ENCODE assay signal across 1 cellular context in the genomic region with DNA sequence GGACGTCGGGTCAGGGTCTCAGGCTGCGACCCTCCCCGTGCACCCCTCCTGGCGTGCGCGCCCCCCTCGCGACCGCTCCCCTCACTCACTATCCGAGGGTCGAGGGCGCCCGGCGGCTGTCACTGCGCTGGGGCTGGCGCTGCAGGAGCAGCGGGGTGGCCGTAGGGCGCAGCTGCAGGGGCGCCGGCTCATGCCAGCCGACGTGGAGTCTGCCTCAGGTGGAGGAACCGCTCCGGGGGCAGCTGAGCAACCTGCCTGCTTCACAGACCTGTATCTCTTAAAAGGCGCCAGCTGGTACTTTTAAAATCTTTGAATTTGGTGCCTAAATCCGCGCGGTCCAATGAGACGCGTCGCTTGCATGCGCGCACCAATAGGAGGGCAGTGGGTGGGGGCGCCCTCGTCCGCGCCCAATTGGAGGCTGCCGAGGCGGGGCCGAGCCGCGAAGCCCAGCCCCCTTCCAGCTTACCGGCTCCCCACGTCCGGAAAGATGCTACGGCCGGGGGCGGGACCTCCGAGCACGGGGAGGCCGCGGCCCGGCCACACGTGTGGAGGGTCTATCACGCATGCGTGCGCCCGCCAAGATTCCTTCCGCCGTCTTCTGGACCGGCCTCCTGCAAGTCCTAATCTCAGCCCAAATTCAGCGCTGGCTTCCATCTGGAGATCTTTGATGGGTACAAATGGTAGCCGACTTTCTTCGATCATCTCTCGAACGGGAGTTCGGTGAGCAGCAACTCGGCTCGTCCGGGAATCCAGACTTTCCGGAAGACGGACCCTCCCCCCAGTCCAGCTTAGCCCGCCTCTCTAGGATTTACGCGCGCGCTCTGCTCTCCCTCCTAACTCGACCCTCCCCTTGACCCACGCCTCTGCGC.
A peak's percentile ranks its signal among the peaks of the same experiment; 100 is the strongest.
TF ChIP-seq lines count a peak whose summit lies in the region.

A gene with protein sequence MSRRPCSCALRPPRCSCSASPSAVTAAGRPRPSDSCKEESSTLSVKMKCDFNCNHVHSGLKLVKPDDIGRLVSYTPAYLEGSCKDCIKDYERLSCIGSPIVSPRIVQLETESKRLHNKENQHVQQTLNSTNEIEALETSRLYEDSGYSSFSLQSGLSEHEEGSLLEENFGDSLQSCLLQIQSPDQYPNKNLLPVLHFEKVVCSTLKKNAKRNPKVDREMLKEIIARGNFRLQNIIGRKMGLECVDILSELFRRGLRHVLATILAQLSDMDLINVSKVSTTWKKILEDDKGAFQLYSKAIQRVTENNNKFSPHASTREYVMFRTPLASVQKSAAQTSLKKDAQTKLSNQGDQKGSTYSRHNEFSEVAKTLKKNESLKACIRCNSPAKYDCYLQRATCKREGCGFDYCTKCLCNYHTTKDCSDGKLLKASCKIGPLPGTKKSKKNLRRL (minus strand): TSS at position 274 of the 869 bp plus-strand sequence. CDS start 82 bp downstream, at position 192.

TF ChIP-seq in K562, 482 proteins besides CTCF, POLR2A, EP300 and RAD21 (continued from another document and continues in another):
- no peak for TF ChIP-seq TOE1 (IDR thresholded peaks at IDR 0.05; ENCODE audit: borderline replicate concordance)
- 0 out of 2 replicates have a peak, but pooled peaks have one; percentile 57 for TF ChIP-seq TOE1 (CRISPR knock-in tag; IDR thresholded peaks at IDR 0.05; ENCODE audit: borderline replicate concordance, low read depth)
- TF ChIP-seq TRIM24 (IDR thresholded peaks at IDR 0.05), result peak in 1 of 2 experiments; percentile 18; a peak in 2 of 4 replicates
- TF ChIP-seq TCF7L2 (IDR thresholded peaks at IDR 0.05; ENCODE audit: low read depth, low read length), result no peak
- peak; percentile 90 for TF ChIP-seq CXXC5 (CRISPR knock-in tag; IDR thresholded peaks at IDR 0.05)
- TF ChIP-seq ZNF589 (CRISPR knock-in tag; IDR thresholded peaks at IDR 0.05; ENCODE audit: low read depth), result no peak
- TF ChIP-seq, protein P1, sequence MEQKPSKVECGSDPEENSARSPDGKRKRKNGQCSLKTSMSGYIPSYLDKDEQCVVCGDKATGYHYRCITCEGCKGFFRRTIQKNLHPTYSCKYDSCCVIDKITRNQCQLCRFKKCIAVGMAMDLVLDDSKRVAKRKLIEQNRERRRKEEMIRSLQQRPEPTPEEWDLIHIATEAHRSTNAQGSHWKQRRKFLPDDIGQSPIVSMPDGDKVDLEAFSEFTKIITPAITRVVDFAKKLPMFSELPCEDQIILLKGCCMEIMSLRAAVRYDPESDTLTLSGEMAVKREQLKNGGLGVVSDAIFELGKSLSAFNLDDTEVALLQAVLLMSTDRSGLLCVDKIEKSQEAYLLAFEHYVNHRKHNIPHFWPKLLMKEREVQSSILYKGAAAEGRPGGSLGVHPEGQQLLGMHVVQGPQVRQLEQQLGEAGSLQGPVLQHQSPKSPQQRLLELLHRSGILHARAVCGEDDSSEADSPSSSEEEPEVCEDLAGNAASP (IDR thresholded peaks at IDR 0.05), result no peak
- no peak for TF ChIP-seq SMARCA4 (IDR thresholded peaks at IDR 0.05)
- TF ChIP-seq ZNF699 (CRISPR knock-in tag; IDR thresholded peaks at IDR 0.05; ENCODE audit: insufficient replicate concordance), result no peak
- no peak for TF ChIP-seq SNRNP70 (optimal IDR thresholded peaks at IDR 0.05; ENCODE audit: low read depth, low read length)
- TF ChIP-seq BMI1 (IDR thresholded peaks at IDR 0.05; ENCODE audit: low read length), result no peak
- TF ChIP-seq PPARD (CRISPR knock-in tag; IDR thresholded peaks at IDR 0.05), result no peak
- TF ChIP-seq TBL1XR1 (IDR thresholded peaks at IDR 0.05; ENCODE audit: low read length in 2 of 2), result no peak
- TF ChIP-seq, protein P2, sequence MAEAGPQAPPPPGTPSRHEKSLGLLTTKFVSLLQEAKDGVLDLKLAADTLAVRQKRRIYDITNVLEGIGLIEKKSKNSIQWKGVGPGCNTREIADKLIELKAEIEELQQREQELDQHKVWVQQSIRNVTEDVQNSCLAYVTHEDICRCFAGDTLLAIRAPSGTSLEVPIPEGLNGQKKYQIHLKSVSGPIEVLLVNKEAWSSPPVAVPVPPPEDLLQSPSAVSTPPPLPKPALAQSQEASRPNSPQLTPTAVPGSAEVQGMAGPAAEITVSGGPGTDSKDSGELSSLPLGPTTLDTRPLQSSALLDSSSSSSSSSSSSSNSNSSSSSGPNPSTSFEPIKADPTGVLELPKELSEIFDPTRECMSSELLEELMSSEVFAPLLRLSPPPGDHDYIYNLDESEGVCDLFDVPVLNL (CRISPR knock-in tag; IDR thresholded peaks at IDR 0.05; ENCODE audit: low read depth), result peak; percentile 99
- TF ChIP-seq ZNF79 (CRISPR knock-in tag; IDR thresholded peaks at IDR 0.05; ENCODE audit: low read depth), result no peak
- no peak for TF ChIP-seq GATA2 (CRISPR knock-in tag; IDR thresholded peaks at IDR 0.05)
- TF ChIP-seq DDX20 (tag; IDR thresholded peaks at IDR 0.05; ENCODE audit: low read depth), result no peak
- no peak for TF ChIP-seq ZNF3 (CRISPR knock-in tag; IDR thresholded peaks at IDR 0.05)
- TF ChIP-seq ZNF75A (CRISPR knock-in tag; IDR thresholded peaks at IDR 0.05), result no peak; the same call in 1 of the 2 replicates
- TF ChIP-seq, protein P3, sequence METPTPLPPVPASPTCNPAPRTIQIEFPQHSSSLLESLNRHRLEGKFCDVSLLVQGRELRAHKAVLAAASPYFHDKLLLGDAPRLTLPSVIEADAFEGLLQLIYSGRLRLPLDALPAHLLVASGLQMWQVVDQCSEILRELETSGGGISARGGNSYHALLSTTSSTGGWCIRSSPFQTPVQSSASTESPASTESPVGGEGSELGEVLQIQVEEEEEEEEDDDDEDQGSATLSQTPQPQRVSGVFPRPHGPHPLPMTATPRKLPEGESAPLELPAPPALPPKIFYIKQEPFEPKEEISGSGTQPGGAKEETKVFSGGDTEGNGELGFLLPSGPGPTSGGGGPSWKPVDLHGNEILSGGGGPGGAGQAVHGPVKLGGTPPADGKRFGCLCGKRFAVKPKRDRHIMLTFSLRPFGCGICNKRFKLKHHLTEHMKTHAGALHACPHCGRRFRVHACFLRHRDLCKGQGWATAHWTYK (CRISPR knock-in tag; IDR thresholded peaks at IDR 0.05), result peak; percentile 62; the same call in 1 of the 2 replicates
- TF ChIP-seq HSF4 (CRISPR knock-in tag; IDR thresholded peaks at IDR 0.05; ENCODE audit: borderline replicate concordance), result no peak
- TF ChIP-seq HNRNPK (IDR thresholded peaks at IDR 0.05; ENCODE audit: low read depth, low read length, poor library complexity, severe bottlenecking), result peak; percentile 35
- no peak for TF ChIP-seq KDM2B (CRISPR knock-in tag; IDR thresholded peaks at IDR 0.05)
- TF ChIP-seq, protein P4, sequence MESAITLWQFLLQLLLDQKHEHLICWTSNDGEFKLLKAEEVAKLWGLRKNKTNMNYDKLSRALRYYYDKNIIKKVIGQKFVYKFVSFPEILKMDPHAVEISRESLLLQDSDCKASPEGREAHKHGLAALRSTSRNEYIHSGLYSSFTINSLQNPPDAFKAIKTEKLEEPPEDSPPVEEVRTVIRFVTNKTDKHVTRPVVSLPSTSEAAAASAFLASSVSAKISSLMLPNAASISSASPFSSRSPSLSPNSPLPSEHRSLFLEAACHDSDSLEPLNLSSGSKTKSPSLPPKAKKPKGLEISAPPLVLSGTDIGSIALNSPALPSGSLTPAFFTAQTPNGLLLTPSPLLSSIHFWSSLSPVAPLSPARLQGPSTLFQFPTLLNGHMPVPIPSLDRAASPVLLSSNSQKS (CRISPR knock-in tag; IDR thresholded peaks at IDR 0.05), result 0 out of 2 replicates have a peak, but pooled peaks have one; percentile 28
- TF ChIP-seq PCBP1 (IDR thresholded peaks at IDR 0.05; ENCODE audit: low read depth, low read length, poor library complexity, severe bottlenecking), result peak; percentile 91
- peak; percentile 40; the same call in 1 of the 2 replicates for TF ChIP-seq ZNF263 (CRISPR knock-in tag; IDR thresholded peaks at IDR 0.05; ENCODE audit: borderline replicate concordance)
- no peak for TF ChIP-seq TRIM28 (IDR thresholded peaks at IDR 0.05)
- peak; percentile 83 for TF ChIP-seq SUPT5H (IDR thresholded peaks at IDR 0.05)
- no peak for TF ChIP-seq ZNF311 (CRISPR knock-in tag; IDR thresholded peaks at IDR 0.05)
- TF ChIP-seq, protein P5, sequence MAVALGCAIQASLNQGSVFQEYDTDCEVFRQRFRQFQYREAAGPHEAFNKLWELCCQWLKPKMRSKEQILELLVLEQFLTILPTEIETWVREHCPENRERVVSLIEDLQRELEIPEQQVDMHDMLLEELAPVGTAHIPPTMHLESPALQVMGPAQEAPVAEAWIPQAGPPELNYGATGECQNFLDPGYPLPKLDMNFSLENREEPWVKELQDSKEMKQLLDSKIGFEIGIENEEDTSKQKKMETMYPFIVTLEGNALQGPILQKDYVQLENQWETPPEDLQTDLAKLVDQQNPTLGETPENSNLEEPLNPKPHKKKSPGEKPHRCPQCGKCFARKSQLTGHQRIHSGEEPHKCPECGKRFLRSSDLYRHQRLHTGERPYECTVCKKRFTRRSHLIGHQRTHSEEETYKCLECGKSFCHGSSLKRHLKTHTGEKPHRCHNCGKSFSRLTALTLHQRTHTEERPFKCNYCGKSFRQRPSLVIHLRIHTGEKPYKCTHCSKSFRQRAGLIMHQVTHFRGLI (CRISPR knock-in tag; IDR thresholded peaks at IDR 0.05), result no peak
- 0 out of 2 replicates have a peak, but pooled peaks have one; percentile 17 for TF ChIP-seq NR2C2 (CRISPR knock-in tag; IDR thresholded peaks at IDR 0.05)
- peak; percentile 74 for TF ChIP-seq NR2C2 (tag; IDR thresholded peaks at IDR 0.05)
- no peak for TF ChIP-seq SRSF7 (optimal IDR thresholded peaks at IDR 0.05; ENCODE audit: low read depth, low read length)
- TF ChIP-seq, protein P6, sequence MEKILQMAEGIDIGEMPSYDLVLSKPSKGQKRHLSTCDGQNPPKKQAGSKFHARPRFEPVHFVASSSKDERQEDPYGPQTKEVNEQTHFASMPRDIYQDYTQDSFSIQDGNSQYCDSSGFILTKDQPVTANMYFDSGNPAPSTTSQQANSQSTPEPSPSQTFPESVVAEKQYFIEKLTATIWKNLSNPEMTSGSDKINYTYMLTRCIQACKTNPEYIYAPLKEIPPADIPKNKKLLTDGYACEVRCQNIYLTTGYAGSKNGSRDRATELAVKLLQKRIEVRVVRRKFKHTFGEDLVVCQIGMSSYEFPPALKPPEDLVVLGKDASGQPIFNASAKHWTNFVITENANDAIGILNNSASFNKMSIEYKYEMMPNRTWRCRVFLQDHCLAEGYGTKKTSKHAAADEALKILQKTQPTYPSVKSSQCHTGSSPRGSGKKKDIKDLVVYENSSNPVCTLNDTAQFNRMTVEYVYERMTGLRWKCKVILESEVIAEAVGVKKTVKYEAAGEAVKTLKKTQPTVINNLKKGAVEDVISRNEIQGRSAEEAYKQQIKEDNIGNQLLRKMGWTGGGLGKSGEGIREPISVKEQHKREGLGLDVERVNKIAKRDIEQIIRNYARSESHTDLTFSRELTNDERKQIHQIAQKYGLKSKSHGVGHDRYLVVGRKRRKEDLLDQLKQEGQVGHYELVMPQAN (IDR thresholded peaks at IDR 0.05; ENCODE audit: borderline replicate concordance), result peak; percentile 99
- TF ChIP-seq CHD1 (IDR thresholded peaks at IDR 0.05; ENCODE audit: low read length), result peak; percentile 55
- TF ChIP-seq RCOR1 (IDR thresholded peaks at IDR 0.05; ENCODE audit: borderline replicate concordance in 1 of 2, low read depth in 2 of 2, low read length in 2 of 2), result peak in 1 of 2 experiments; percentile 70; a peak in 1 of 4 replicates
- TF ChIP-seq PTRF (tag; IDR thresholded peaks at IDR 0.05), result no peak
- TF ChIP-seq FUS (optimal IDR thresholded peaks at IDR 0.05; ENCODE audit: low read depth, low read length), result peak; percentile 98
- TF ChIP-seq ZFPM2 (CRISPR knock-in tag; IDR thresholded peaks at IDR 0.05), result no peak; the same call in 1 of the 2 replicates
- TF ChIP-seq MTF1 (CRISPR knock-in tag; IDR thresholded peaks at IDR 0.05; ENCODE audit: borderline replicate concordance), result no peak
- TF ChIP-seq, protein P7, sequence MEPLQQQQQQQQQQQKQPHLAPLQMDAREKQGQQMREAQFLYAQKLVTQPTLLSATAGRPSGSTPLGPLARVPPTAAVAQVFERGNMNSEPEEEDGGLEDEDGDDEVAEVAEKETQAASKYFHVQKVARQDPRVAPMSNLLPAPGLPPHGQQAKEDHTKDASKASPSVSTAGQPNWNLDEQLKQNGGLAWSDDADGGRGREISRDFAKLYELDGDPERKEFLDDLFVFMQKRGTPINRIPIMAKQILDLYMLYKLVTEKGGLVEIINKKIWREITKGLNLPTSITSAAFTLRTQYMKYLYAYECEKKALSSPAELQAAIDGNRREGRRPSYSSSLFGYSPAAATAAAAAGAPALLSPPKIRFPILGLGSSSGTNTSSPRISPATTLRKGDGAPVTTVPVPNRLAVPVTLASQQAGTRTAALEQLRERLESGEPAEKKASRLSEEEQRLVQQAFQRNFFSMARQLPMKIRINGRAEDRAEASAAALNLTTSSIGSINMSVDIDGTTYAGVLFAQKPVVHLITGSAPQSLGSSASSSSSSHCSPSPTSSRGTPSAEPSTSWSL (CRISPR knock-in tag; IDR thresholded peaks at IDR 0.05; ENCODE audit: borderline replicate concordance), result no peak
- TF ChIP-seq CTBP1 (IDR thresholded peaks at IDR 0.05; ENCODE audit: borderline replicate concordance), result peak; percentile 44; the same call in 1 of the 2 replicates
- TF ChIP-seq POLR3G (IDR thresholded peaks at IDR 0.05; ENCODE audit: extremely low read depth, insufficient read length, insufficient replicate concordance), result no peak
- peak; percentile 44; the same call in 1 of the 2 replicates for TF ChIP-seq RNF2 (IDR thresholded peaks at IDR 0.05)
- TF ChIP-seq, protein P8, sequence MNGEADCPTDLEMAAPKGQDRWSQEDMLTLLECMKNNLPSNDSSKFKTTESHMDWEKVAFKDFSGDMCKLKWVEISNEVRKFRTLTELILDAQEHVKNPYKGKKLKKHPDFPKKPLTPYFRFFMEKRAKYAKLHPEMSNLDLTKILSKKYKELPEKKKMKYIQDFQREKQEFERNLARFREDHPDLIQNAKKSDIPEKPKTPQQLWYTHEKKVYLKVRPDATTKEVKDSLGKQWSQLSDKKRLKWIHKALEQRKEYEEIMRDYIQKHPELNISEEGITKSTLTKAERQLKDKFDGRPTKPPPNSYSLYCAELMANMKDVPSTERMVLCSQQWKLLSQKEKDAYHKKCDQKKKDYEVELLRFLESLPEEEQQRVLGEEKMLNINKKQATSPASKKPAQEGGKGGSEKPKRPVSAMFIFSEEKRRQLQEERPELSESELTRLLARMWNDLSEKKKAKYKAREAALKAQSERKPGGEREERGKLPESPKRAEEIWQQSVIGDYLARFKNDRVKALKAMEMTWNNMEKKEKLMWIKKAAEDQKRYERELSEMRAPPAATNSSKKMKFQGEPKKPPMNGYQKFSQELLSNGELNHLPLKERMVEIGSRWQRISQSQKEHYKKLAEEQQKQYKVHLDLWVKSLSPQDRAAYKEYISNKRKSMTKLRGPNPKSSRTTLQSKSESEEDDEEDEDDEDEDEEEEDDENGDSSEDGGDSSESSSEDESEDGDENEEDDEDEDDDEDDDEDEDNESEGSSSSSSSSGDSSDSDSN (IDR thresholded peaks at IDR 0.05; ENCODE audit: borderline replicate concordance in 1 of 2, low read depth in 2 of 2, low read length in 2 of 2), result no peak
- TF ChIP-seq ZEB2 (IDR thresholded peaks at IDR 0.05), result no peak
- no peak for TF ChIP-seq HDGF (IDR thresholded peaks at IDR 0.05)
